In genomic region chr12:16165506-16165905, GRCh38 we compare ENCODE assay signal across 8 cellular contexts.
A peak's percentile ranks its signal among the peaks of the same experiment; 100 is the strongest.
DNase-seq lines count a peak whose midpoint lies in the region; ATAC-seq and TF ChIP-seq lines count a peak whose summit lies in the region.

No MANE protein-coding gene starts in this region.

- H3K4me1 Mint-ChIP-seq in Caco-2 (ENCODE audit: low read depth, unreplicated experiment): no peaks in the 10 kb centered on the region
- H3K4me1 Mint-ChIP-seq in CD8-positive, alpha-beta T cell (ENCODE audit: low read depth): no peaks in the 10 kb centered on the region

- no peaks in the 10 kb centered on the region for H3K36me3 ChIP-seq in Caco-2 (ENCODE audit: control insufficient read depth, insufficient read depth, low read length)
- no peaks in the 10 kb centered on the region for H3K36me3 ChIP-seq in mesenchymal stem cell (ENCODE audit: control insufficient read depth in 1 of 2, insufficient read depth in 2 of 2, low read depth in 1 of 2, low read length in 2 of 2)
- no peaks in the 10 kb centered on the region for H3K36me3 ChIP-seq in CD8-positive, alpha-beta T cell (ENCODE audit: insufficient read depth, low read length)

- peak; percentile 65 to 83 for TF ChIP-seq CTCF in Caco-2 (IDR thresholded peaks at IDR 0.05; ENCODE audit: insufficient read depth in 1 of 2, low read depth in 1 of 2, low read length in 1 of 2, severe bottlenecking in 1 of 2, unreplicated experiment in 1 of 2)
- no peak for TF ChIP-seq CTCF in CD8-positive, alpha-beta T cell (IDR thresholded peaks at IDR 0.05)

- H3K36me3 Mint-ChIP-seq in Caco-2 (ENCODE audit: insufficient read depth, unreplicated experiment): no peaks in the 10 kb centered on the region
- H3K36me3 Mint-ChIP-seq in CD8-positive, alpha-beta T cell: no peaks in the 10 kb centered on the region

- no peak for ATAC-seq in CD8-positive, alpha-beta T cell

- DNase-seq in Caco-2 (peak; percentile 54 to 58), HK-2 (ENCODE audit: unreplicated experiment) (peak; percentile 13), NCI-H82 (lab: John Stamatoyannopoulos, UW) (peak; percentile 80), dermis microvascular lymphatic vessel endothelial cell (ENCODE audit: low read depth in 2 of 2) (peak; percentile 15 to 44), mesenchymal stem cell (peak; percentile 40), OCI-M2 (lab: John Stamatoyannopoulos, UW; ENCODE audit: unreplicated experiment) (no peak), mesenteric fat pad (ENCODE audit: low spot score) (no peak)
- DNase-seq in CD8-positive, alpha-beta T cell: no peak

- H3K9ac ChIP-seq in mesenchymal stem cell (ENCODE audit: low read length): peak overlapping the region; percentile 4

- H2BK5ac ChIP-seq in mesenchymal stem cell (ENCODE audit: low read depth, low read length, poor library complexity, severe bottlenecking): no peak overlapping the region

- no peak overlapping the region for H3K4me2 ChIP-seq in mesenchymal stem cell (ENCODE audit: low read length, poor library complexity, severe bottlenecking)

- no peak overlapping the region for H2BK15ac ChIP-seq in mesenchymal stem cell (ENCODE audit: low read depth, poor library complexity, severe bottlenecking)

- no peak overlapping the region for H3K14ac ChIP-seq in mesenchymal stem cell (ENCODE audit: low read length in 2 of 2)

- H3K23ac ChIP-seq in mesenchymal stem cell (ENCODE audit: low read length in 2 of 2): no peak overlapping the region

- no peaks in the 10 kb centered on the region for H3K9me3 ChIP-seq in Caco-2
- H3K9me3 ChIP-seq in mesenchymal stem cell (ENCODE audit: control insufficient read depth, low read length): no peaks in the 10 kb centered on the region
- H3K9me3 ChIP-seq in CD8-positive, alpha-beta T cell (ENCODE audit: low read length): no peaks in the 10 kb centered on the region

- no peak overlapping the region for H2BK12ac ChIP-seq in mesenchymal stem cell (ENCODE audit: low read length in 2 of 2)

- no peak overlapping the region for H3K4me3 Mint-ChIP-seq in Caco-2 (ENCODE audit: unreplicated experiment)
- H3K4me3 Mint-ChIP-seq in CD8-positive, alpha-beta T cell: no peak overlapping the region

- H2BK120ac ChIP-seq in mesenchymal stem cell (ENCODE audit: low read depth, low read length): no peak overlapping the region

- H3K9me3 Mint-ChIP-seq in Caco-2 (ENCODE audit: unreplicated experiment): no peaks in the 10 kb centered on the region
- H3K9me3 Mint-ChIP-seq in CD8-positive, alpha-beta T cell: no peaks in the 10 kb centered on the region

- no peak overlapping the region for H3K27ac ChIP-seq in mesenchymal stem cell (ENCODE audit: low read length, poor library complexity, severe bottlenecking)
- H3K27ac ChIP-seq in CD8-positive, alpha-beta T cell (ENCODE audit: low read depth, low read length): no peak overlapping the region

- no peaks in the 10 kb centered on the region for H3K79me1 ChIP-seq in mesenchymal stem cell (replicated peaks; ENCODE audit: low read length, poor library complexity, severe bottlenecking)

- no peak overlapping the region for H3K4me3 ChIP-seq in Caco-2 (ENCODE audit: low read depth, low read length)
- H3K4me3 ChIP-seq in mesenchymal stem cell (ENCODE audit: insufficient read depth in 1 of 2, low read depth in 1 of 2, low read length in 2 of 2): no peak overlapping the region
- H3K4me3 ChIP-seq in CD8-positive, alpha-beta T cell (ENCODE audit: low read depth, low read length): no peak overlapping the region

- H3K18ac ChIP-seq in mesenchymal stem cell (ENCODE audit: low read depth in 1 of 2, low read length in 2 of 2): no peak overlapping the region

- H3K4me1 ChIP-seq in Caco-2: no peaks in the 10 kb centered on the region
- no peaks in the 10 kb centered on the region for H3K4me1 ChIP-seq in mesenchymal stem cell (ENCODE audit: control insufficient read depth, insufficient read depth, low read depth, low read length)
- no peaks in the 10 kb centered on the region for H3K4me1 ChIP-seq in CD8-positive, alpha-beta T cell (ENCODE audit: insufficient read depth, low read length)

- BruUV-seq in Caco-2 (replicated peaks; lab: Mats Ljungman, UMichigan): no TSS peak

- CTCF ChIA-PET in Caco-2 (lab: Charles Lee): interaction anchor here (0.8 to 1.0 kb wide), 2 partner anchors 49 to 220 kb away, joined by 3 read pairs; no protein-coding TSS in a partner anchor
- CTCF ChIA-PET in CD8-positive, alpha-beta T cell (lab: Charles Lee): no interaction called here

- no peaks in the 10 kb centered on the region for H3K27me3 ChIP-seq in Caco-2 (replicated peaks; ENCODE audit: control insufficient read depth, insufficient read depth, low read length)
- no peaks in the 10 kb centered on the region for H3K27me3 ChIP-seq in mesenchymal stem cell (ENCODE audit: control insufficient read depth in 1 of 2, insufficient read depth in 1 of 2, low read length in 2 of 2)
- H3K27me3 ChIP-seq in CD8-positive, alpha-beta T cell (ENCODE audit: insufficient read depth, low read length): no peaks in the 10 kb centered on the region

- POLR2A ChIA-PET in Caco-2 (lab: Charles Lee): no interaction called here
- POLR2A ChIA-PET in CD8-positive, alpha-beta T cell (lab: Charles Lee): no interaction called here

- 18% methylated on average over 2 of the region's 2 CpGs for WGBS in mesenchymal stem cell

- no peak overlapping the region for H3K27ac Mint-ChIP-seq in Caco-2 (ENCODE audit: unreplicated experiment)
- no peak overlapping the region for H3K27ac Mint-ChIP-seq in CD8-positive, alpha-beta T cell

- intact Hi-C loops in Caco-2 (cut with micrococcal nuclease; ENCODE audit: unreplicated experiment): loop anchor here (1.0 to 5.0 kb wide), 5 partner anchors 89 to 221 kb away; no protein-coding TSS in a partner anchor
- intact Hi-C loops in CD8-positive, alpha-beta T cell (cut with DNase I, micrococcal nuclease): no loop called here

- H4K91ac ChIP-seq in mesenchymal stem cell (ENCODE audit: low read length): no peak overlapping the region

- H4K8ac ChIP-seq in mesenchymal stem cell (ENCODE audit: low read length): no peak overlapping the region

- H2AFZ ChIP-seq in mesenchymal stem cell (ENCODE audit: low read depth, low read length): no peak overlapping the region

- peaks cover 12% of the 10 kb centered on the region for H3K27me3 Mint-ChIP-seq in Caco-2 (ENCODE audit: insufficient read depth, unreplicated experiment)
- H3K27me3 Mint-ChIP-seq in CD8-positive, alpha-beta T cell (ENCODE audit: low read depth): no peaks in the 10 kb centered on the region

- no peak overlapping the region for H2AK5ac ChIP-seq in mesenchymal stem cell (ENCODE audit: low read length, severe bottlenecking)

- no peak overlapping the region for H3K4ac ChIP-seq in mesenchymal stem cell (ENCODE audit: low read depth in 1 of 2, low read length in 2 of 2)

Comparison
In these comparisons a context has a peak if more than half of its experiments do, and no peak if none do; other contexts are left out.
1. DNase-seq: peak in Caco-2 (2 of 2), HK-2 (single experiment), NCI-H82 (single experiment), dermis microvascular lymphatic vessel endothelial cell (2 of 2) and mesenchymal stem cell (single experiment); none in OCI-M2 (single experiment), mesenteric fat pad (single experiment) and CD8-positive, alpha-beta T cell (0 of 7).